ENCODE assay signal across 27 cellular contexts in the genomic region with DNA sequence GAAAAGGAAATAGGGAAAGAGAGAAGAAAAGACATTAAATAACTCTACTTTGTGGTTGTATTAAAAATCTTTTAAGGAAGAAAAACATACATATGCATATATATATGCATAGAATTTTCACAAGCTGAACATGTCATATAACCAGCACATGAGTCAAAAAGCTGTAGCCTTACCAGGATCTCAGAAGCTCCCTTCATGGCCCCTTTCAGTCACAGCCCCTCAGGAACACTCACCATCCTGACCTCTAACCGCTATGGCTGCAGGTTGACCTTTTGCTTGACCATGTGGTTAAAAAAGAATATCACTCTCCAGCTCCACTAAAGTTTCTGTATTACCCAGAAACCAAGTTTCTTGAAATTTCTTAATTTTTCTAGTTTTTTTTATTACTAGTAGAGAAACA.
"Had no signal": no experiment of that assay in that cellular context is flagged by ENCODE, and none has a peak within 500 bp of the region (broad histone marks: within the 10 kb centered on the region; RNA-seq: fewer than 3 reads in every experiment).

No MANE protein-coding gene starts in this region.

- H3K36me3 Mint-ChIP-seq: activated naive CD4-positive, alpha-beta T cell treated with anti-CD3 and anti-CD28 coated beads, Interleukin-2, amount 50 U/mL, for 72 hours; WTC11 had no signal

- DNase-seq: activated CD4-positive, alpha-beta T cell treated with anti-CD3 and anti-CD28 coated beads for 48 hours; activated CD4-positive, alpha-beta T cell treated with anti-CD3 and anti-CD28 coated beads, Interleukin-2, amount 50 U/mL, for 4 hours; activated CD4-positive, CD25-positive, alpha-beta regulatory T cell treated with anti-CD3 and anti-CD28 coated beads, Interleukin-2, amount 50 U/mL, for 72 hours; activated CD8-positive, alpha-beta memory T cell treated with anti-CD3 and anti-CD28 coated beads for 24 hours; activated effector memory CD4-positive, alpha-beta T cell treated with anti-CD3 and anti-CD28 coated beads, Interleukin-2, amount 50 U/mL, for 16 hours; activated naive CD4-positive, alpha-beta T cell treated with Interleukin-2 at 50 U/mL for 16 hours; activated T-cell treated with anti-CD3 and anti-CD28 coated beads, Interleukin-2, amount 50 U/mL, for 4 hours; anterior cingulate cortex; cerebellar nuclear complex; KG1; NCI-H1092 treated with DMSO at 0.1 percent for 48 hours; NCI-H1417 treated with DMSO at 0.1 percent for 48 hours; NCI-H1694; NCI-H2029; NCI-H2107; NCI-H345; NCI-H510A; NCI-H526 treated with DMSO at 0.1 percent for 48 hours; NK-92 treated with Interleukin-12 subunit alpha and Interleukin-12 subunit beta, amount 100 ng/mL, for 24 hours; Right ventricle myocardium superior; SK-N-SH had no signal

- H3K4me3 ChIP-seq: SJCRH30 had no signal

- ATAC-seq: activated T-cell treated with anti-CD3 and anti-CD28 coated beads, Interleukin-2, amount 50 U/mL, for 4 hours; Panc1; WTC11 had no signal

- H3K36me3 ChIP-seq: SJCRH30 had no signal

- H3K27ac ChIP-seq: RWPE1, SJCRH30 had no signal

- H3K9me3 Mint-ChIP-seq: activated naive CD4-positive, alpha-beta T cell treated with anti-CD3 and anti-CD28 coated beads, Interleukin-2, amount 50 U/mL, for 72 hours; activated T-cell treated with anti-CD3 and anti-CD28 coated beads, Interleukin-2, amount 50 U/mL, for 4 hours; T-helper 1 cell treated with Interleukin-12 subunit alpha and Interleukin-12 subunit beta and Interleukin-4 antibody, amounts not matched to agents 30 μg/mL and 1 μg/mL, for 36 hours; WTC11 had no signal

- H3K27ac Mint-ChIP-seq: T-helper 1 cell treated with Interleukin-12 subunit alpha and Interleukin-12 subunit beta and Interleukin-4 antibody, amounts not matched to agents 30 μg/mL and 1 μg/mL, for 36 hours; WTC11 had no signal

- H3K9me3 ChIP-seq: SJCRH30, SK-N-SH had no signal

- H3K4me3 Mint-ChIP-seq: activated T-cell treated with anti-CD3 and anti-CD28 coated beads, Interleukin-2, amount 50 U/mL, for 4 hours; T-helper 1 cell treated with Interleukin-12 subunit alpha and Interleukin-12 subunit beta and Interleukin-4 antibody, amounts not matched to agents 30 μg/mL and 1 μg/mL, for 36 hours; WTC11 had no signal
